Comparison of ENCODE assay signal across 7 cellular contexts in the genomic region with DNA sequence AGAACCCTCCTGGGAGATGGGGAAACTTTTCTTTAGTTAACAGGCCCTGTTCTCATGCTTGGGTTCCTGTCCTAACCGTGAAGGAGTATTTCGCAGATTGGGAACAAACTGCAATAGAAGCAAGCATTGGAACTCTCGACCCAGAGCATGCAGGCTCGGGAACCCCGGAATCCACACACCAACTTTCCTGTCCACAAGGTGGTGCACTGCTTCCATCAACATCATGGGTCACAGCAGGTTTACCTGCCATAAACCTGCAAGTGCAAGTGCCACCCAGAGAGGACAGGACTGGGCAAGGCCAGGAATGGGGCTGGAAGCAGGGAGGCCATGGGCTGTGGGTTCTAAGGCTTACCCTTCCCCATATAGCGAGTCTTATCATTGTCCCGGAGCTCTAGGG. TPM values are rescaled to one million over a fixed set of nuclear protein-coding genes. Genes with fewer than 3 reads are reported as not detected.
DNase-seq lines count a peak whose midpoint lies in the region; ATAC-seq and TF ChIP-seq lines count a peak whose summit lies in the region.

No MANE protein-coding gene starts in this region.

- peak; percentile 21 for TF ChIP-seq CTCF in GM10266 (IDR thresholded peaks at IDR 0.05; ENCODE audit: control insufficient read depth, insufficient read depth, low read depth, missing control alignments)
- TF ChIP-seq CTCF in NB4 (IDR thresholded peaks at IDR 0.05; ENCODE audit: low read depth, low read length): peak; percentile 1
- peak; percentile 64 for TF ChIP-seq CTCF in chondrocyte (IDR thresholded peaks at IDR 0.05)
- peak; percentile 34 for TF ChIP-seq CTCF in osteoblast (IDR thresholded peaks at IDR 0.05; ENCODE audit: extremely low read depth, low read depth, low read length)

- ATAC-seq in GM18870 (IDR thresholded peaks at IDR 0.05; ENCODE audit: unreplicated experiment) (no peak), HG03108 (IDR thresholded peaks at IDR 0.05; ENCODE audit: unreplicated experiment) (no peak)

- peaks cover 97% of the 10 kb centered on the region for H3K36me3 ChIP-seq in osteoblast (ENCODE audit: insufficient read depth, low read length)

- no peaks in the 10 kb centered on the region for H3K9me3 ChIP-seq in osteoblast (ENCODE audit: low read depth, low read length)

- H4K20me1 ChIP-seq in osteoblast (ENCODE audit: insufficient read depth, low read length): peaks cover 80% of the 10 kb centered on the region

- H3K4me3 Mint-ChIP-seq in chondrocyte (ENCODE audit: unreplicated experiment): no peak overlapping the region

- no peaks in the 10 kb centered on the region for H3K27me3 ChIP-seq in osteoblast (ENCODE audit: insufficient read depth, low read length)

- H3K4me2 ChIP-seq in osteoblast (ENCODE audit: insufficient read depth, low read length): peak overlapping the region; percentile 36

- no peaks in the 10 kb centered on the region for H3K27me3 Mint-ChIP-seq in chondrocyte (ENCODE audit: low read depth)

- H3K36me3 Mint-ChIP-seq in chondrocyte (ENCODE audit: low read depth): peaks cover 63% of the 10 kb centered on the region

- H3K9me3 Mint-ChIP-seq in chondrocyte (ENCODE audit: low read depth): no peaks in the 10 kb centered on the region

- H3K4me3 ChIP-seq in NB4 (ENCODE audit: low read depth, low read length) (peak overlapping the region; percentile 14), osteoblast (ENCODE audit: insufficient read depth, low read length) (no peak overlapping the region)

- DNase-seq in GM10266 (ENCODE audit: extremely low spot score): no peak
- DNase-seq in NB4 (ENCODE audit: low read depth): no peak
- no peak for DNase-seq in chondrocyte (ENCODE audit: low spot score)
- no peak for DNase-seq in osteoblast (ENCODE audit: insufficient read length, low spot score, missing footprints)
- DNase-seq in mucosa of gallbladder (ENCODE audit: low spot score): no peak

- no peak overlapping the region for H2AFZ ChIP-seq in osteoblast (ENCODE audit: low read length)

- H3K27ac ChIP-seq in osteoblast (ENCODE audit: low read depth, low read length): peak overlapping the region; percentile 62

- TF ChIP-seq POLR2A in NB4 (IDR thresholded peaks at IDR 0.05; ENCODE audit: extremely low read depth, insufficient read length): no peak

- H3K4me1 ChIP-seq in osteoblast (ENCODE audit: insufficient read depth, low read length): peaks cover 77% of the 10 kb centered on the region

- H3K79me2 ChIP-seq in osteoblast (ENCODE audit: insufficient read depth, low read length): peaks cover 78% of the 10 kb centered on the region

- H3K27ac Mint-ChIP-seq in chondrocyte (ENCODE audit: unreplicated experiment): peak overlapping the region; percentile 49

- H3K4me1 Mint-ChIP-seq in chondrocyte (ENCODE audit: low read depth): peaks cover 84% of the 10 kb centered on the region

RNA-seq across cellular contexts. Expression of a gene that starts 6.9 kb away (rescaled TPM):
- total RNA-seq in chondrocyte (955 to 1,165 TPM (median 1,154 TPM) in 3 replicates), osteoblast (1,079 and 1,591 TPM in 2 replicates), mucosa of gallbladder (631 TPM)

RNA-seq across cellular contexts. Expression of a gene that starts 54.1 kb away (rescaled TPM):
- total RNA-seq in chondrocyte (64.9 to 83.8 TPM (median 65.8 TPM) in 3 replicates), osteoblast (53.0 and 55.0 TPM in 2 replicates), mucosa of gallbladder (134 TPM)

Comparison
In these comparisons a context has a peak if more than half of its experiments do, and no peak if none do; other contexts are left out.
1. CTCF ChIP-seq: peak in every context shown above with its lines; median percentile 64 in chondrocyte; 34 in osteoblast; 21 in GM10266; 1 in NB4.